Comparison of ENCODE assay signal across 16 cellular contexts in genomic region chr2:134300585-134300984, GRCh38. TPM values are rescaled to one million over a fixed set of nuclear protein-coding genes. Genes with fewer than 3 reads are reported as not detected.
DNase-seq lines count a peak whose midpoint lies in the region; ATAC-seq, FAIRE-seq and TF ChIP-seq lines count a peak whose summit lies in the region.
"Had no signal": no experiment of that assay in that cellular context is flagged by ENCODE, and none has a peak within 500 bp of the region (broad histone marks: within the 10 kb centered on the region; RNA-seq: fewer than 3 reads in every experiment).

No MANE protein-coding gene starts in this region.

- TF ChIP-seq CTCF in CD4-positive, alpha-beta T cell (IDR thresholded peaks at IDR 0.05) = no peak
- no peak for TF ChIP-seq CTCF in endothelial cell of umbilical vein (IDR thresholded peaks at IDR 0.05; ENCODE audit: extremely low read depth in 1 of 2, insufficient read depth in 1 of 2, low read depth in 1 of 2, low read length in 2 of 2)

- peaks cover 0 to 3% of the 10 kb centered on the region in 2 donors for H3K36me3 Mint-ChIP-seq in activated T-cell treated with anti-CD3 and anti-CD28 coated beads, Interleukin-2, amount 50 U/mL, for 72 hours (ENCODE audit: insufficient read depth in 2 of 2)
- peaks cover 20% of the 10 kb centered on the region for H3K36me3 Mint-ChIP-seq in CD4-positive, alpha-beta T cell (ENCODE audit: low read depth)

- POLR2A ChIA-PET in CD4-positive, alpha-beta T cell (lab: Charles Lee) = no interaction called here
- POLR2A ChIA-PET in endothelial cell of umbilical vein (lab: Charles Lee) = no interaction called here

- CTCF ChIA-PET in CD4-positive, alpha-beta T cell (lab: Charles Lee) = no interaction called here
- CTCF ChIA-PET in endothelial cell of umbilical vein (lab: Charles Lee) = interaction anchor here (1.3 to 2.8 kb wide), 7 partner anchors 13 to 182 kb away, joined by 3 to 11 read pairs (median 4); no protein-coding TSS in a partner anchor

- peaks cover 64% of the 10 kb centered on the region for H3K4me1 Mint-ChIP-seq in activated T-cell treated with anti-CD3 and anti-CD28 coated beads, Interleukin-2, amount 50 U/mL, for 72 hours (ENCODE audit: low read depth)
- H3K4me1 Mint-ChIP-seq in CD4-positive, alpha-beta T cell (ENCODE audit: low read depth) = peaks cover 74% of the 10 kb centered on the region

- H3K4me1 ChIP-seq in endothelial cell of umbilical vein (ENCODE audit: control insufficient read depth, extremely low read depth, insufficient read depth, low read length) = peaks cover 50% of the 10 kb centered on the region

- H3K27me3 Mint-ChIP-seq in activated T-cell treated with anti-CD3 and anti-CD28 coated beads, Interleukin-2, amount 50 U/mL, for 72 hours (ENCODE audit: low read depth) = no peaks in the 10 kb centered on the region
- H3K27me3 Mint-ChIP-seq in CD4-positive, alpha-beta T cell = no peaks in the 10 kb centered on the region

- peak overlapping the region; percentile 77 for H3K9ac ChIP-seq in endothelial cell of umbilical vein (replicated peaks; ENCODE audit: extremely low read depth, insufficient read depth, low read length)

- no peak for FAIRE-seq in endothelial cell of umbilical vein (lab: Jason Lieb, UNC)
- FAIRE-seq: A204.1, G401.6 had no signal

- intact Hi-C loops in CD4-positive, alpha-beta T cell (cut with DNase I, micrococcal nuclease) = no loop called here
- intact Hi-C loops in endothelial cell of umbilical vein (cut with micrococcal nuclease) = loop anchor here (5.0 kb wide), 1 partner anchor 123 kb away; no protein-coding TSS in a partner anchor

- H3K9me3 Mint-ChIP-seq in activated T-cell treated with anti-CD3 and anti-CD28 coated beads, Interleukin-2, amount 50 U/mL, for 72 hours = peaks cover 0 to 2% of the 10 kb centered on the region in 2 donors
- no peaks in the 10 kb centered on the region for H3K9me3 Mint-ChIP-seq in CD4-positive, alpha-beta T cell
- H3K9me3 Mint-ChIP-seq: H9 had no signal

- dilution Hi-C loops in endothelial cell of umbilical vein (cut with MboI; ENCODE audit: extremely low pct_ligation_motif_present, low sequenced_read_pairs) = no loop called here

- DNase-seq in activated T-cell treated with anti-CD3 and anti-CD28 coated beads, Interleukin-2, amount 50 U/mL, for 72 hours = no peak
- DNase-seq in activated T-cell treated with anti-CD3 and anti-CD28 coated beads for 4 hours (no peak), endothelial cell of umbilical vein (ENCODE audit: low read depth, low spot score) (peak; percentile 11), renal cortical epithelial cell (ENCODE audit: low read depth) (peak; percentile 23), kidney glomerular epithelial cell (lab: John Stamatoyannopoulos, UW) (no peak)
- no peak for DNase-seq in CD4-positive, alpha-beta T cell
- DNase-seq: C1 segment of cervical spinal cord; DND-41; H9; NCI-H1092; NCI-H2081 treated with DMSO at 0.1 percent for 48 hours; NCI-H524 treated with DMSO at 0.1 percent for 48 hours; NK-92 treated with Interleukin-12 subunit alpha and Interleukin-12 subunit beta, amount 100 ng/mL, for 24 hours had no signal

- H3K9me1 ChIP-seq in endothelial cell of umbilical vein (replicated peaks; ENCODE audit: control insufficient read depth, extremely low read depth, insufficient read depth, low read length) = no peaks in the 10 kb centered on the region

- no peaks in the 10 kb centered on the region for H3K9me3 ChIP-seq in CD4-positive, alpha-beta T cell (ENCODE audit: control insufficient read depth, low read length)
- H3K9me3 ChIP-seq in endothelial cell of umbilical vein (replicated peaks; ENCODE audit: control insufficient read depth, insufficient read depth, low read length) = no peaks in the 10 kb centered on the region

- no peak for ATAC-seq in activated T-cell treated with anti-CD3 and anti-CD28 coated beads, Interleukin-2, amount 50 U/mL, for 72 hours (replicated peaks in 1 of 2)
- no peak for ATAC-seq in CD4-positive, alpha-beta T cell (ENCODE audit: poor library complexity)
- no peak for ATAC-seq in GM19023 (IDR thresholded peaks at IDR 0.05; ENCODE audit: unreplicated experiment)

- H2AFZ ChIP-seq in endothelial cell of umbilical vein (ENCODE audit: low read depth, low read length) = no peak overlapping the region

- peak overlapping the region; percentile 87 for H3K4me2 ChIP-seq in endothelial cell of umbilical vein (ENCODE audit: insufficient read depth, low read length)

- TSS peak; percentile 41 for BruUV-seq in endothelial cell of umbilical vein (replicated peaks; lab: Mats Ljungman, UMichigan)

- peak overlapping the region in 1 of 3 experiments; percentile 2 for H3K4me3 ChIP-seq in endothelial cell of umbilical vein (replicated peaks in 1 of 3; ENCODE audit: insufficient read depth in 1 of 3, low read depth in 1 of 3, low read length in 3 of 3)

- no peaks in the 10 kb centered on the region for H4K20me1 ChIP-seq in endothelial cell of umbilical vein (replicated peaks; ENCODE audit: control insufficient read depth, extremely low read depth, insufficient read depth, low read length)

- no peaks in the 10 kb centered on the region for H3K36me3 ChIP-seq in endothelial cell of umbilical vein (ENCODE audit: control insufficient read depth in 2 of 2, extremely low read depth in 1 of 2, insufficient read depth in 2 of 2, low read length in 2 of 2)

- TF ChIP-seq POLR2A in endothelial cell of umbilical vein (IDR thresholded peaks at IDR 0.05; ENCODE audit: low read depth, low read length) = no peak

- no peak overlapping the region for H3K4me3 Mint-ChIP-seq in activated T-cell treated with anti-CD3 and anti-CD28 coated beads, Interleukin-2, amount 50 U/mL, for 72 hours
- H3K4me3 Mint-ChIP-seq in CD4-positive, alpha-beta T cell = no peak overlapping the region
- H3K4me3 Mint-ChIP-seq: H9 had no signal

- peak overlapping the region; percentile 16 for H3K27ac Mint-ChIP-seq in activated T-cell treated with anti-CD3 and anti-CD28 coated beads, Interleukin-2, amount 50 U/mL, for 72 hours
- H3K27ac Mint-ChIP-seq in CD4-positive, alpha-beta T cell = peak overlapping the region; percentile 56
- H3K27ac Mint-ChIP-seq: H9 had no signal

- H3K27ac ChIP-seq in CD4-positive, alpha-beta T cell (ENCODE audit: low read depth, low read length) = no peak overlapping the region
- peak overlapping the region; percentile 78 for H3K27ac ChIP-seq in endothelial cell of umbilical vein (ENCODE audit: insufficient read depth, low read depth, low read length)

- peaks cover 4% of the 10 kb centered on the region for H3K79me2 ChIP-seq in endothelial cell of umbilical vein (ENCODE audit: control insufficient read depth, insufficient read depth, low read length)

- H3K27me3 ChIP-seq in CD4-positive, alpha-beta T cell (ENCODE audit: control insufficient read depth, insufficient read depth, low read length) = no peaks in the 10 kb centered on the region
- no peaks in the 10 kb centered on the region for H3K27me3 ChIP-seq in endothelial cell of umbilical vein (ENCODE audit: control insufficient read depth in 2 of 2, insufficient read depth in 2 of 2, low read length in 2 of 2)

TF ChIP-seq in endothelial cell of umbilical vein, 7 proteins besides CTCF, POLR2A, EP300 and RAD21:
- TF ChIP-seq MYC (IDR thresholded peaks at IDR 0.05; ENCODE audit: low read depth, low read length) (no peak), POLR2AphosphoS5 (IDR thresholded peaks at IDR 0.05; ENCODE audit: insufficient read depth, low read depth, low read length) (no peak), FOS (IDR thresholded peaks at IDR 0.05; ENCODE audit: borderline replicate concordance, insufficient read depth, low read length) (no peak), EZH2 (IDR thresholded peaks at IDR 0.05; ENCODE audit: borderline replicate concordance, low read depth, low read length, severe bottlenecking) (no peak), MAX (IDR thresholded peaks at IDR 0.05; ENCODE audit: insufficient read depth, insufficient read length) (no peak), JUN (IDR thresholded peaks at IDR 0.05; ENCODE audit: borderline replicate concordance, insufficient read depth, insufficient read length, low read depth) (no peak), GATA2 (IDR thresholded peaks at IDR 0.05; ENCODE audit: insufficient read depth, insufficient read length, low read depth, low read length) (no peak)
TF ChIP-seq in endothelial cell of umbilical vein: peak in this region for 0.

RNA-seq across cellular contexts. Expression of gene MGAT5, which starts 46.7 kb away (rescaled TPM):
- 10 to 100 TPM; 10.9 to 16.2 TPM for total RNA-seq in activated T-cell treated with anti-CD3 and anti-CD28 coated beads, Interleukin-2, amount 50 U/mL, for 72 hours
- 10 to 100 TPM; 77.5 to 77.8 TPM for total RNA-seq in CD4-positive, alpha-beta T cell
- total RNA-seq in endothelial cell of umbilical vein (84.1 TPM in 2 replicates), renal cortical epithelial cell (39.1 and 43.6 TPM in 2 replicates)
- polyA plus RNA-seq in endothelial cell of umbilical vein = 13.9 and 17.7 TPM in 2 replicates
- 23.1 and 23.4 TPM in 2 replicates for polyA plus RNA-seq in endothelial cell of umbilical vein (2011; cell fraction: cytosol; rRNA removed)
- 25.0 and 26.3 TPM in 2 replicates for polyA plus RNA-seq in endothelial cell of umbilical vein (2011; cell fraction: nucleus; rRNA removed)
- 53.0 and 59.9 TPM in 2 replicates for polyA plus RNA-seq in endothelial cell of umbilical vein (2012)
- 78.0 and 102 TPM in 2 replicates for polyA minus RNA-seq in endothelial cell of umbilical vein
- 13.4 TPM for polyA minus RNA-seq in endothelial cell of umbilical vein (2011; cell fraction: cytosol; rRNA and poly(A)+ RNA removed)
- 53.6 and 124 TPM in 2 replicates for polyA minus RNA-seq in endothelial cell of umbilical vein (2011; cell fraction: nucleus; rRNA and poly(A)+ RNA removed)

Comparison
In these comparisons a context has a peak if more than half of its experiments do, and no peak if none do; other contexts are left out.
1. DNase-seq: peak in endothelial cell of umbilical vein (single experiment) and renal cortical epithelial cell (single experiment); none in activated T-cell treated with anti-CD3 and anti-CD28 coated beads, Interleukin-2, amount 50 U/mL, for 72 hours (0 of 2), activated T-cell treated with anti-CD3 and anti-CD28 coated beads for 4 hours (single experiment), CD4-positive, alpha-beta T cell (0 of 10) and kidney glomerular epithelial cell (single experiment).